In genomic region chr10:114246679-114247305, GRCh38 we compare ENCODE assay signal across 21 cellular contexts. TPM values are rescaled to one million over a fixed set of nuclear protein-coding genes. Genes with fewer than 3 reads are reported as not detected.
DNase-seq lines count a peak whose midpoint lies in the region; FAIRE-seq and TF ChIP-seq lines count a peak whose summit lies in the region.
"Had no signal": no experiment of that assay in that cellular context is flagged by ENCODE, and none has a peak within 500 bp of the region (broad histone marks: within the 10 kb centered on the region; RNA-seq: fewer than 3 reads in every experiment).

No MANE protein-coding gene starts in this region.

- H3K9ac ChIP-seq in astrocyte (ENCODE audit: low read length): no peak overlapping the region

- TF ChIP-seq CTCF in astrocyte (IDR thresholded peaks at IDR 0.05; ENCODE audit: insufficient read depth, low read depth, low read length): no peak
- TF ChIP-seq CTCF in kidney epithelial cell (IDR thresholded peaks at IDR 0.05; ENCODE audit: insufficient read depth, low read length, poor library complexity, severe bottlenecking): no peak

- H3K4me1 ChIP-seq in astrocyte (ENCODE audit: insufficient read depth, low read length): no peaks in the 10 kb centered on the region

- H3K36me3 Mint-ChIP-seq in astrocyte (ENCODE audit: low read depth, unreplicated experiment): no peaks in the 10 kb centered on the region
- H3K36me3 Mint-ChIP-seq: activated naive CD4-positive, alpha-beta T cell treated with anti-CD3 and anti-CD28 coated beads, Interleukin-2, amount 50 U/mL, for 72 hours; CD4-positive, alpha-beta memory T cell; natural killer cell treated with Interleukin-12 subunit alpha and Interleukin-12 subunit beta and Interleukin-15 and Interleukin-18, amount 100 ng/mL, for 72 hours had no signal

- no peaks in the 10 kb centered on the region for H3K9me3 ChIP-seq in astrocyte (ENCODE audit: insufficient read depth, low read depth, low read length)
- H3K9me3 ChIP-seq: gastrocnemius medialis, transverse colon had no signal

- H3K27ac Mint-ChIP-seq in astrocyte (ENCODE audit: unreplicated experiment): no peak overlapping the region
- H3K27ac Mint-ChIP-seq: activated CD8-positive, alpha-beta T cell treated with anti-CD3 and anti-CD28 coated beads for 36 hours; activated naive CD4-positive, alpha-beta T cell treated with anti-CD3 and anti-CD28 coated beads, Interleukin-2, amount 50 U/mL, for 72 hours; CD4-positive, alpha-beta memory T cell; natural killer cell treated with Interleukin-12 subunit alpha and Interleukin-12 subunit beta and Interleukin-15 and Interleukin-18, amount 100 ng/mL, for 72 hours had no signal

- no peaks in the 10 kb centered on the region for H4K20me1 ChIP-seq in astrocyte (ENCODE audit: insufficient read depth, low read length)

- peaks cover 35% of the 10 kb centered on the region for H3K27me3 Mint-ChIP-seq in astrocyte (ENCODE audit: low read depth, unreplicated experiment)

- no peaks in the 10 kb centered on the region for H3K9me3 Mint-ChIP-seq in astrocyte (ENCODE audit: unreplicated experiment)
- H3K9me3 Mint-ChIP-seq: activated CD8-positive, alpha-beta T cell treated with anti-CD3 and anti-CD28 coated beads for 36 hours; activated naive CD4-positive, alpha-beta T cell treated with anti-CD3 and anti-CD28 coated beads, Interleukin-2, amount 50 U/mL, for 72 hours; CD4-positive, alpha-beta memory T cell; natural killer cell treated with Interleukin-12 subunit alpha and Interleukin-12 subunit beta and Interleukin-15 and Interleukin-18, amount 100 ng/mL, for 72 hours had no signal

- H3K79me2 ChIP-seq in astrocyte (ENCODE audit: insufficient read depth, low read length): no peaks in the 10 kb centered on the region

- H3K27me3 ChIP-seq in astrocyte (ENCODE audit: insufficient read depth, low read length): peaks cover 36% of the 10 kb centered on the region
- peaks cover 6% of the 10 kb centered on the region for H3K27me3 ChIP-seq in kidney epithelial cell (ENCODE audit: control insufficient read depth, insufficient read depth, low read length)
- H3K27me3 ChIP-seq: gastrocnemius medialis had no signal

- H3K4me1 Mint-ChIP-seq in astrocyte (ENCODE audit: low read depth, unreplicated experiment): peaks cover 14% of the 10 kb centered on the region

- no peaks in the 10 kb centered on the region for H3K36me3 ChIP-seq in astrocyte (ENCODE audit: insufficient read depth, low read length)
- no peaks in the 10 kb centered on the region for H3K36me3 ChIP-seq in kidney epithelial cell (ENCODE audit: control insufficient read depth, insufficient read depth, low read length)
- H3K36me3 ChIP-seq: gastrocnemius medialis, transverse colon had no signal

- H3K4me3 ChIP-seq in astrocyte (ENCODE audit: insufficient read depth, low read depth, low read length) (no peak overlapping the region), kidney epithelial cell (ENCODE audit: low read depth, low read length) (no peak overlapping the region)
- H3K4me3 ChIP-seq: gastrocnemius medialis had no signal

- no peak for FAIRE-seq in astrocyte (lab: Jason Lieb, UNC)
- FAIRE-seq: H1 had no signal

- no peak overlapping the region for H3K4me2 ChIP-seq in astrocyte (ENCODE audit: low read length)

- no peak overlapping the region for H3K4me3 Mint-ChIP-seq in astrocyte (ENCODE audit: unreplicated experiment)
- H3K4me3 Mint-ChIP-seq: activated CD8-positive, alpha-beta T cell treated with anti-CD3 and anti-CD28 coated beads for 36 hours; natural killer cell treated with Interleukin-12 subunit alpha and Interleukin-12 subunit beta and Interleukin-15 and Interleukin-18, amount 100 ng/mL, for 72 hours had no signal

- H3K27ac ChIP-seq in astrocyte (ENCODE audit: low read depth, low read length): no peak overlapping the region
- H3K27ac ChIP-seq: gastrocnemius medialis had no signal

- H2AFZ ChIP-seq in astrocyte (ENCODE audit: low read depth, low read length): no peak overlapping the region

- DNase-seq in HPDE6-E6E7 (ENCODE audit: extremely low spot score) (peak; percentile 71), astrocyte (ENCODE audit: low read depth) (peak; percentile 31), kidney epithelial cell (ENCODE audit: low read depth) (peak; percentile 74), renal cortical epithelial cell (ENCODE audit: low read depth) (peak; percentile 83), DMS114 treated with DMSO at 0.1 percent for 48 hours (lab: John Stamatoyannopoulos, UW; ENCODE audit: unreplicated experiment) (no peak), T1000 (lab: John Stamatoyannopoulos, UW) (no peak), SKM-1 (lab: John Stamatoyannopoulos, UW; ENCODE audit: unreplicated experiment) (no peak), SK-N-DZ (ENCODE audit: low spot score) (no peak)
- DNase-seq: activated CD8-positive, alpha-beta T cell treated with anti-CD3 and anti-CD28 coated beads for 36 hours; activated T-cell treated with anti-CD3 and anti-CD28 coated beads, Interleukin-2, amount 50 U/mL, for 48 hours; CD4-positive, alpha-beta memory T cell; gastrocnemius medialis; IMR-90; NCI-H187 treated with DMSO at 0.1 percent for 48 hours; NCI-H446 treated with DMSO at 0.1 percent for 48 hours; transverse colon had no signal

RNA-seq across cellular contexts. Expression of gene VWA2, which starts 7.7 kb away (rescaled TPM):
- total RNA-seq in astrocyte (0.25 TPM in 1 of 2 replicates, not detected in the other), kidney epithelial cell (2.2 and 3.8 TPM in 2 replicates), renal cortical epithelial cell (3.5 and 4.7 TPM in 2 replicates)
- polyA plus RNA-seq in SK-N-DZ (2014; cell fraction: cytosol; rRNA removed): not detected in 2 replicates
- not detected in 2 replicates for polyA plus RNA-seq in SK-N-DZ (2014; cell fraction: nucleus; rRNA removed)
- total RNA-seq: activated CD8-positive, alpha-beta T cell treated with anti-CD3 and anti-CD28 coated beads for 36 hours; CD4-positive, alpha-beta memory T cell; IMR-90; natural killer cell treated with Interleukin-12 subunit alpha and Interleukin-12 subunit beta and Interleukin-15 and Interleukin-18, amount 100 ng/mL, for 72 hours; Right ventricle myocardium inferior; T-helper 1 cell treated with Interleukin-12 subunit alpha and Interleukin-12 subunit beta and Interleukin-4 antibody, amounts not matched to agents 30 ng/mL and 1 ng/mL, for 36 hours had no signal
- polyA plus RNA-seq: CD4-positive, alpha-beta memory T cell; IMR-90 had no signal

Comparison
In these comparisons a context has a peak if more than half of its experiments do, and no peak if none do; other contexts are left out.
1. DNase-seq: peak in HPDE6-E6E7 (single experiment), astrocyte (single experiment), kidney epithelial cell (single experiment) and renal cortical epithelial cell (single experiment); none in DMS114 treated with DMSO at 0.1 percent for 48 hours (single experiment), T1000 (single experiment), SKM-1 (single experiment) and SK-N-DZ (single experiment).